21 cellular contexts compared by ENCODE assay signal in the genomic region with DNA sequence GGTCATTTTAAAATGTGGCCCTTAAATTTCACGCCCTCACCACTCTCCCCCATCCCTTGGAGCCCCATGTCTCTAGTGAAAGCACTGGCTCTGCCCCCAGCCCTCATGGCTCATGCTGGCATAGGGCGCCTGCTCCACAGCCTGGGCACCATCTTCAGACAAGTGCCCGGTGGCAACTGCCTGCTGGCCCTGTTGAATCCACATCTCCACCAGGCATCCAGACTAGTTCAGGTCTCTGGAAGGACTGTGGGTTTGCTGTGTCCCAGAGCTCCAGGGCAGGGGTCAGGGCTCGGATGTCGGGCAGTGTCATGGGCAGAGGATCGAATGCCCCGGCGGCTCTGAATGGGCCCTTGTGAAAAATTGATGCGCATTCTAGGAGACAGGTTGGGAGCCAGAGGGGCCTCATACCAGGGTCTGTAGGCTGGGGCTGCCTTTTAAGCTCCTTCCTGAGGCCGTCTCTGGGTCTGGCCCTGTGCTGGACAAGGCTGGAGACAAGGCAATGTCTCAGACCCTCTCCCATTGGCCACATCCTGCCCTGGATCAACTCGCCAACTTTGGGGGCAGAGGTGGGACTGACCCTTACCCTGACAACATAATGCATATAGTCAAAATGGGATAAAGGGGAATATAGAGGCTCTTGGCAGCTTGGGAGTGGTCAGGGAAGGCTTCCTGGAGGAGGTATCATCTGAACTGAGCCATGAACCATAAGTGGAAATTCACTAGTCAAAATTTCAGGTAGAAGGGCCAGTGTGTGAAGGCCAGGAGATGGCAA. TPM values are rescaled to one million over a fixed set of nuclear protein-coding genes. Genes with fewer than 3 reads are reported as not detected.
DNase-seq lines count a peak whose midpoint lies in the region; ATAC-seq and TF ChIP-seq lines count a peak whose summit lies in the region.
"Had no signal": no experiment of that assay in that cellular context is flagged by ENCODE, and none has a peak within 500 bp of the region (broad histone marks: within the 10 kb centered on the region; RNA-seq: fewer than 3 reads in every experiment).

No MANE protein-coding gene starts in this region.

- TF ChIP-seq CTCF in left ventricle myocardium inferior (IDR thresholded peaks at IDR 0.05; ENCODE audit: borderline replicate concordance) (no peak), nephron (IDR thresholded peaks at IDR 0.05; ENCODE audit: unreplicated experiment in 3 of 3) (no peak), esophagus muscularis mucosa (IDR thresholded peaks at IDR 0.05) (no peak)

- no peaks in the 10 kb centered on the region for H3K9me3 Mint-ChIP-seq in central memory CD8-positive, alpha-beta T cell
- no peaks in the 10 kb centered on the region for H3K9me3 Mint-ChIP-seq in nephron
- H3K9me3 Mint-ChIP-seq in naive thymus-derived CD8-positive, alpha-beta T cell, result no peaks in the 10 kb centered on the region
- H3K9me3 Mint-ChIP-seq: CD4-positive, alpha-beta T cell had no signal

- H3K4me1 Mint-ChIP-seq in central memory CD8-positive, alpha-beta T cell, result peaks cover 11% of the 10 kb centered on the region
- peaks cover 43% of the 10 kb centered on the region for H3K4me1 Mint-ChIP-seq in nephron
- peaks cover 8 to 22% (median 13%) of the 10 kb centered on the region in 4 donors for H3K4me1 Mint-ChIP-seq in naive thymus-derived CD8-positive, alpha-beta T cell

- WGBS in esophagus muscularis mucosa, result 93% methylated on average over 6 of the region's 11 CpGs

- ATAC-seq in central memory CD8-positive, alpha-beta T cell (replicated peaks; ENCODE audit: extremely low read depth, poor library complexity, severe bottlenecking), result no peak
- no peak for ATAC-seq in HG03442 (IDR thresholded peaks at IDR 0.05; ENCODE audit: unreplicated experiment)
- no peak for ATAC-seq in naive thymus-derived CD8-positive, alpha-beta T cell

- DNase-seq in left ventricle myocardium inferior, result no peak
- no peak for DNase-seq in cardiac septum (ENCODE audit: low spot score)
- no peak for DNase-seq in central memory CD8-positive, alpha-beta T cell (ENCODE audit: low spot score in 2 of 2)
- DNase-seq in esophagus muscularis mucosa (ENCODE audit: extremely low spot score), result no peak
- no peak for DNase-seq in naive thymus-derived CD8-positive, alpha-beta T cell
- DNase-seq: BE2C; CD4-positive, alpha-beta T cell; DMS153; GF-D8; GOT3; KG1; MV-4-11; NCI-H1694 treated with DMSO at 0.1 percent for 48 hours; NCI-H2107; NCI-H510A; NCI-H748 treated with DMSO at 0.1 percent for 48 hours; NK-92 treated with Interleukin-12 subunit alpha and Interleukin-12 subunit beta, amount 100 ng/mL, for 24 hours; SHP77 had no signal

- POLR2A ChIA-PET in naive thymus-derived CD8-positive, alpha-beta T cell (lab: Charles Lee), result no interaction called here

- no peak for TF ChIP-seq EP300 in esophagus muscularis mucosa (IDR thresholded peaks at IDR 0.05)

- peak overlapping the region; percentile 29 for H3K27ac Mint-ChIP-seq in central memory CD8-positive, alpha-beta T cell (ENCODE audit: low read depth)
- no peak overlapping the region for H3K27ac Mint-ChIP-seq in nephron
- peak overlapping the region in 2 of 10 donors; percentile 20 to 22 for H3K27ac Mint-ChIP-seq in naive thymus-derived CD8-positive, alpha-beta T cell
- H3K27ac Mint-ChIP-seq: CD4-positive, alpha-beta T cell had no signal

- no peaks in the 10 kb centered on the region for H3K36me3 Mint-ChIP-seq in central memory CD8-positive, alpha-beta T cell (ENCODE audit: insufficient read depth)
- H3K36me3 Mint-ChIP-seq in nephron (ENCODE audit: low read depth), result peaks cover 2% of the 10 kb centered on the region
- peaks cover 0 to 2% (median 0%) of the 10 kb centered on the region in 3 donors for H3K36me3 Mint-ChIP-seq in naive thymus-derived CD8-positive, alpha-beta T cell

- H3K36me3 ChIP-seq in left ventricle myocardium inferior, result no peaks in the 10 kb centered on the region
- peaks cover 0 to 3% (median 0%) of the 10 kb centered on the region in 4 donors for H3K36me3 ChIP-seq in esophagus muscularis mucosa
- H3K36me3 ChIP-seq: BE2C had no signal

- H3K27me3 ChIP-seq in left ventricle myocardium inferior (ENCODE audit: low read depth) (peaks cover 13% of the 10 kb centered on the region), esophagus muscularis mucosa (peaks cover 0 to 21% (median 0%) of the 10 kb centered on the region in 4 donors)
- H3K27me3 ChIP-seq: BE2C had no signal

- H3K9me3 ChIP-seq in left ventricle myocardium inferior (replicated peaks) (no peaks in the 10 kb centered on the region), esophagus muscularis mucosa (no peaks in the 10 kb centered on the region)
- H3K9me3 ChIP-seq: BE2C had no signal

- H3K4me3 Mint-ChIP-seq in central memory CD8-positive, alpha-beta T cell, result no peak overlapping the region
- H3K4me3 Mint-ChIP-seq in nephron, result peak overlapping the region in 2 of 3 experiments; percentile 29 to 66
- H3K4me3 Mint-ChIP-seq in naive thymus-derived CD8-positive, alpha-beta T cell, result no peak overlapping the region
- H3K4me3 Mint-ChIP-seq: CD4-positive, alpha-beta T cell had no signal

- no peak for TF ChIP-seq POLR2A in esophagus muscularis mucosa (IDR thresholded peaks at IDR 0.05; ENCODE audit: low read depth)

- no peaks in the 10 kb centered on the region for H3K27me3 Mint-ChIP-seq in central memory CD8-positive, alpha-beta T cell
- H3K27me3 Mint-ChIP-seq in nephron (ENCODE audit: low read depth), result peaks cover 13% of the 10 kb centered on the region
- peaks cover 0 to 9% (median 3%) of the 10 kb centered on the region in 5 donors for H3K27me3 Mint-ChIP-seq in naive thymus-derived CD8-positive, alpha-beta T cell
- H3K27me3 Mint-ChIP-seq: CD4-positive, alpha-beta T cell had no signal

- H3K27ac ChIP-seq in left ventricle myocardium inferior (replicated peaks) (peak overlapping the region; percentile 57), esophagus muscularis mucosa (replicated peaks in 1 of 4) (no peak overlapping the region)

- no peak overlapping the region for H3K4me3 ChIP-seq in left ventricle myocardium inferior
- no peak overlapping the region for H3K4me3 ChIP-seq in esophagus muscularis mucosa

- intact Hi-C loops in left ventricle myocardium inferior (cut with micrococcal nuclease) (loop anchor here (5.0 kb wide), 1 partner anchor 58 kb away; no protein-coding TSS in a partner anchor), cardiac septum (cut with DNase I) (loop anchor here (5.0 kb wide), 1 partner anchor 418 kb away; no protein-coding TSS in a partner anchor), esophagus muscularis mucosa (cut with DNase I) (loop anchor here (5.0 kb wide), 1 partner anchor 418 kb away; no protein-coding TSS in a partner anchor)

- peaks cover 47% of the 10 kb centered on the region for H3K4me1 ChIP-seq in left ventricle myocardium inferior
- H3K4me1 ChIP-seq in esophagus muscularis mucosa, result peaks cover 14 to 38% (median 36%) of the 10 kb centered on the region in 4 donors

RNA-seq across cellular contexts. Expression of gene MYO7A, which starts 1.2 kb away (rescaled TPM):
- total RNA-seq in left ventricle myocardium inferior (3.2 TPM), cardiac septum (3.0 TPM), esophagus muscularis mucosa (1 to 10 TPM; 4.8 to 9.1 (median 6.4) TPM)
- under 1 TPM; 0.18 to 0.30 TPM for total RNA-seq in naive thymus-derived CD8-positive, alpha-beta T cell
- not detected for polyA plus RNA-seq in naive thymus-derived CD8-positive, alpha-beta T cell
- total RNA-seq: A172 had no signal

RNA-seq across cellular contexts. Expression of gene OMP, which starts 26.6 kb away (rescaled TPM):
- total RNA-seq in left ventricle myocardium inferior, result not detected
- total RNA-seq in cardiac septum, result not detected
- total RNA-seq in esophagus muscularis mucosa, result not detected
- 1 to 10 TPM in 1 of 2 experiments, not detected in 1; 1.1 TPM for total RNA-seq in naive thymus-derived CD8-positive, alpha-beta T cell
- polyA plus RNA-seq in naive thymus-derived CD8-positive, alpha-beta T cell, result not detected
- total RNA-seq: A172; CD4-positive, alpha-beta T cell had no signal

Comparison
In these comparisons a context has a peak if more than half of its experiments do, and no peak if none do; other contexts are left out.
1. H3K4me3 Mint-ChIP-seq: peak in nephron (2 of 3); none in central memory CD8-positive, alpha-beta T cell (single experiment) and naive thymus-derived CD8-positive, alpha-beta T cell (0 of 10).